8 cellular contexts compared by ENCODE assay signal in genomic region chr5:72107874-72108199, GRCh38. TPM values are rescaled to one million over a fixed set of nuclear protein-coding genes. Genes with fewer than 3 reads are reported as not detected.
DNase-seq lines count a peak whose midpoint lies in the region; FAIRE-seq and TF ChIP-seq lines count a peak whose summit lies in the region.

No MANE protein-coding gene starts in this region.

- H4K20me1 ChIP-seq in KMS-11 (ENCODE audit: insufficient read depth) (no peaks in the 10 kb centered on the region), keratinocyte (ENCODE audit: control insufficient read depth, extremely low read depth, insufficient read depth, low read length) (no peaks in the 10 kb centered on the region)

- H3K36me3 ChIP-seq in KMS-11 (ENCODE audit: insufficient read depth) (no peaks in the 10 kb centered on the region), keratinocyte (ENCODE audit: control insufficient read depth in 2 of 2, extremely low read depth in 1 of 2, insufficient read depth in 2 of 2, low read length in 2 of 2) (peaks cover 0 to 1% of the 10 kb centered on the region in 2 experiments), subcutaneous abdominal adipose tissue (ENCODE audit: control insufficient read depth in 5 of 5, insufficient read depth in 5 of 5, low read length in 5 of 5) (no peaks in the 10 kb centered on the region)

- H2AFZ ChIP-seq in KMS-11 (ENCODE audit: low read depth) (peak overlapping the region; percentile 71), keratinocyte (ENCODE audit: control insufficient read depth, low read length) (peak overlapping the region; percentile 39)

- H3K9me3 ChIP-seq in keratinocyte (ENCODE audit: control insufficient read depth, low read depth, low read length) = no peaks in the 10 kb centered on the region
- H3K9me3 ChIP-seq in subcutaneous abdominal adipose tissue (ENCODE audit: control insufficient read depth in 5 of 5, low read length in 5 of 5) = peaks cover 0 to 3% (median 0%) of the 10 kb centered on the region in 5 donors

- no peak for FAIRE-seq in keratinocyte (lab: Jason Lieb, UNC)

- H3K4me1 ChIP-seq in KMS-11 (ENCODE audit: low read depth, poor library complexity, severe bottlenecking) (peaks cover 7% of the 10 kb centered on the region), keratinocyte (ENCODE audit: control insufficient read depth, extremely low read depth, insufficient read depth, low read length) (peaks cover 2% of the 10 kb centered on the region), subcutaneous abdominal adipose tissue (ENCODE audit: control insufficient read depth in 5 of 5, insufficient read depth in 5 of 5, low read length in 5 of 5) (peaks cover 2 to 42% (median 39%) of the 10 kb centered on the region in 5 donors)

- in situ Hi-C loops in astrocyte of the spinal cord (cut with HindIII; ENCODE audit: low sequenced_read_pairs) = no loop called here

- H3K27ac ChIP-seq in KMS-11 (peak overlapping the region; percentile 50; the same call in 1 of the 2 replicates), keratinocyte (ENCODE audit: control insufficient read depth, insufficient read depth, low read length) (no peak overlapping the region), subcutaneous abdominal adipose tissue (ENCODE audit: low read depth, low read length) (peak overlapping the region; percentile 43)

- peak; percentile 14 for DNase-seq in GM12865 (ENCODE audit: low read depth)
- peak; percentile 46 for DNase-seq in astrocyte of the spinal cord (ENCODE audit: low read depth, low spot score)
- no peak for DNase-seq in keratinocyte (ENCODE audit: low read depth, low spot score)
- DNase-seq in CD1c-positive myeloid dendritic cell (ENCODE audit: extremely low spot score) = no peak
- no peak for DNase-seq in medulla oblongata (ENCODE audit: extremely low spot score)
- DNase-seq in posterior vena cava (ENCODE audit: low spot score) = no peak

- H3K79me2 ChIP-seq in KMS-11 (ENCODE audit: insufficient read depth, low read depth) (no peaks in the 10 kb centered on the region), keratinocyte (ENCODE audit: control insufficient read depth, insufficient read depth, low read length) (no peaks in the 10 kb centered on the region)

- dilution Hi-C loops in keratinocyte (cut with MboI; ENCODE audit: extremely low pct_ligation_motif_present, low sequenced_read_pairs) = no loop called here

- H3K9ac ChIP-seq in KMS-11 = peak overlapping the region; percentile 65; the same call in 1 of the 2 replicates
- H3K9ac ChIP-seq in keratinocyte (ENCODE audit: control insufficient read depth, extremely low read depth, insufficient read depth, low read length) = peak overlapping the region; percentile 60
- H3K9ac ChIP-seq in subcutaneous abdominal adipose tissue (ENCODE audit: low read length in 5 of 5) = peak overlapping the region; percentile 13 to 82 (median 59)

- H3K4me3 ChIP-seq in GM12865 (ENCODE audit: low read depth, low read length) (no peak overlapping the region), KMS-11 (IDR thresholded peaks at IDR 0.05; ENCODE audit: insufficient read depth, low read depth, low read length) (peak overlapping the region; percentile 53), astrocyte of the spinal cord (ENCODE audit: low read depth, low read length) (peak overlapping the region; percentile 73), keratinocyte (ENCODE audit: control insufficient read depth in 2 of 3, extremely low read depth in 1 of 3, insufficient read depth in 2 of 3, low read depth in 1 of 3, low read length in 3 of 3) (peak overlapping the region; percentile 52 to 79 (median 67)), subcutaneous abdominal adipose tissue (ENCODE audit: low read depth in 1 of 5, low read length in 5 of 5) (peak overlapping the region; percentile 80 to 92 (median 82))

- H3K9me1 ChIP-seq in keratinocyte (ENCODE audit: control insufficient read depth, extremely low read depth, insufficient read depth, low read length) = no peaks in the 10 kb centered on the region

- intact Hi-C loops in posterior vena cava (cut with DNase I) = loop anchor here in 1 of 2 donors (10.0 kb wide), 1 partner anchor 323 kb away; no protein-coding TSS in a partner anchor

- H3K27me3 ChIP-seq in KMS-11 (ENCODE audit: insufficient read depth, low read depth) = no peaks in the 10 kb centered on the region
- peaks cover 17% of the 10 kb centered on the region for H3K27me3 ChIP-seq in keratinocyte (ENCODE audit: control insufficient read depth, extremely low read depth, insufficient read depth, low read length)
- peaks cover 0 to 4% (median 0%) of the 10 kb centered on the region in 5 donors for H3K27me3 ChIP-seq in subcutaneous abdominal adipose tissue (ENCODE audit: control insufficient read depth in 5 of 5, insufficient read depth in 4 of 5, low read length in 5 of 5)

- H3K4me2 ChIP-seq in KMS-11 (peak overlapping the region; percentile 73), keratinocyte (ENCODE audit: control insufficient read depth, extremely low read depth, insufficient read depth, low read depth, low read length) (peak overlapping the region; percentile 88)

- no peak for TF ChIP-seq CTCF in GM12865 (IDR thresholded peaks at IDR 0.05; ENCODE audit: insufficient read depth, low read depth, low read length, missing control alignments)
- no peak for TF ChIP-seq CTCF in KMS-11 (conservative IDR thresholded peaks at IDR 0.05; ENCODE audit: low read depth, low read length)
- no peak for TF ChIP-seq CTCF in astrocyte of the spinal cord (IDR thresholded peaks at IDR 0.05; ENCODE audit: low read depth, low read length)
- no peak for TF ChIP-seq CTCF in keratinocyte (optimal IDR thresholded peaks at IDR 0.05 in 1 of 3, IDR thresholded peaks at IDR 0.05 in 1 of 3, conservative IDR thresholded peaks at IDR 0.05 in 1 of 3; ENCODE audit: extremely low read depth in 1 of 3, insufficient read depth in 2 of 3, low read length in 3 of 3)

RNA-seq across cellular contexts. Expression of gene MAP1B, which starts 0.6 kb away (rescaled TPM):
- polyA plus RNA-seq in keratinocyte = 3.3 to 5.5 TPM (median 3.6 TPM) in 3 replicates
- polyA plus RNA-seq in keratinocyte (2011; ENCODE audit: low read depth) = 3.0 TPM
- 6.5 and 8.0 TPM in 2 replicates for polyA plus RNA-seq in keratinocyte (2011; cell fraction: cytosol; rRNA removed)
- polyA plus RNA-seq in keratinocyte (2011; cell fraction: nucleus; rRNA removed) = 26.0 and 29.5 TPM in 2 replicates
- 2.9 and 5.4 TPM in 2 replicates for polyA plus RNA-seq in keratinocyte (2012; ENCODE audit: low replicate concordance)
- 15.2 to 26.2 TPM (median 16.9 TPM) in 3 replicates for polyA minus RNA-seq in keratinocyte
- polyA minus RNA-seq in keratinocyte (2011; cell fraction: cytosol; rRNA and poly(A)+ RNA removed) = 29.9 TPM
- 58.6 and 97.7 TPM in 2 replicates for polyA minus RNA-seq in keratinocyte (2011; cell fraction: nucleus; rRNA and poly(A)+ RNA removed)
- 100 to 1,000 TPM; 437 to 479 TPM for total RNA-seq in posterior vena cava

Comparison
In these comparisons a context has a peak if more than half of its experiments do, and no peak if none do; other contexts are left out.
1. DNase-seq: peak in GM12865 (single experiment) and astrocyte of the spinal cord (single experiment); none in keratinocyte (single experiment), CD1c-positive myeloid dendritic cell (single experiment), medulla oblongata (single experiment) and posterior vena cava (single experiment).
2. Peak in every context shown above with its lines, with median percentiles within 50 percentile points of each other: H3K9ac ChIP-seq.